Comparison of ENCODE assay signal across 17 cellular contexts in the genomic region with DNA sequence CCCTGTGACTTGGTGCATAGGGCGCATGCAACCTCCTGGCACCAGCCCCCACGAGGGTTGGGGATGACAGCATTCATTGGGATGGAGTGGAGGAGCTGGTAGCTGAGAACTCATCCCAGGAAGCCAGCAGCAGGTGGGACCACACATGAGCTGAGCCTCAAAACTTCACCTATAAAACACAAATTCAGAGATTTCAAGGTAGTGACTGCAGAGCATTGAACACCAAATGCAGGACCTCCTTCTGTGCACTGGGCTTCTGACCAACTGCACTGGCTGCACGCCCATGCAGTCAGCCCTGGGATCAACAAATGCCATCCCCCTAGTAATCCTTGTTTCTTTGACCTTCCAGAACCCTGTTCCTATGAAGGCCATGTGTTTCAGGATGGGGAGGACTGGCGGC.
DNase-seq lines count a peak whose midpoint lies in the region; ATAC-seq and TF ChIP-seq lines count a peak whose summit lies in the region.
"Had no signal": no experiment of that assay in that cellular context is flagged by ENCODE, and none has a peak within 500 bp of the region (broad histone marks: within the 10 kb centered on the region; RNA-seq: fewer than 3 reads in every experiment).

No MANE protein-coding gene starts in this region.

- no peak overlapping the region for H3K4me2 ChIP-seq in trophoblast cell (ENCODE audit: low read length)
- H3K4me2 ChIP-seq: BLaER1 had no signal

- peak overlapping the region; percentile 51 for H3K14ac ChIP-seq in trophoblast cell (ENCODE audit: low read length)

- ATAC-seq in left lobe of liver (no peak), HG02642 (IDR thresholded peaks at IDR 0.05; ENCODE audit: poor library complexity, unreplicated experiment) (no peak), Right ventricle myocardium superior (ENCODE audit: poor library complexity) (no peak)
- ATAC-seq: CD8-positive, alpha-beta T cell had no signal

- DNase-seq in DMS 273 (lab: John Stamatoyannopoulos, UW; ENCODE audit: unreplicated experiment) (peak; percentile 2), DMS 273 treated with DMSO at 0.1 percent for 48 hours (lab: John Stamatoyannopoulos, UW) (no peak), NCI-H69 (lab: John Stamatoyannopoulos, UW) (peak; percentile 5), trophoblast cell (no peak), left lobe of liver (ENCODE audit: low spot score) (no peak), Right ventricle myocardium superior (no peak)
- DNase-seq: CD4-positive, CD25-positive, alpha-beta regulatory T cell; CD8-positive, alpha-beta T cell; DMS153; DND-41; H7; HCEC 1CT had no signal

- peaks cover 3% of the 10 kb centered on the region for H3K79me2 ChIP-seq in trophoblast cell (ENCODE audit: control insufficient read depth, insufficient read depth, low read length, poor library complexity)

- peak overlapping the region; percentile 50 for H2BK5ac ChIP-seq in trophoblast cell (ENCODE audit: low read depth, low read length, poor library complexity)

- no peak overlapping the region for H2BK12ac ChIP-seq in trophoblast cell (ENCODE audit: low read length)

- H3K9me3 ChIP-seq in HEK293 (ENCODE audit: control insufficient read depth, insufficient read depth, low read depth, low read length) (no peaks in the 10 kb centered on the region), trophoblast cell (ENCODE audit: insufficient read depth, low read depth, low read length) (peaks cover 2% of the 10 kb centered on the region)

- peak overlapping the region; percentile 82 for H3K18ac ChIP-seq in trophoblast cell (ENCODE audit: low read length)

- H3K4me1 ChIP-seq in HEK293 (ENCODE audit: control insufficient read depth, insufficient read depth, low read length) (no peaks in the 10 kb centered on the region), trophoblast cell (ENCODE audit: control insufficient read depth in 1 of 2, insufficient read depth in 2 of 2, low read length in 2 of 2) (peaks cover 8% of the 10 kb centered on the region in 2 experiments)

- H3K79me1 ChIP-seq in trophoblast cell (ENCODE audit: low read length): peaks cover 18% of the 10 kb centered on the region

- WGBS in trophoblast cell (ENCODE audit: extremely low coverage, insufficient coverage, insufficient read length): no CpG with 5 or more reads among the region's 4 CpGs

- H3K27ac ChIP-seq in HEK293 (ENCODE audit: extremely low read depth, low read depth, low read length) (no peak overlapping the region), trophoblast cell (ENCODE audit: low read depth, low read length) (no peak overlapping the region)
- H3K27ac ChIP-seq: 22Rv1, BLaER1, C4-2B had no signal

- intact Hi-C loops in Right ventricle myocardium superior (cut with DNase I): no loop called here

- POLR2A ChIA-PET in HEK293 (lab: Yijun Ruan, JAX): no interaction called here

- no peak overlapping the region for H2AFZ ChIP-seq in trophoblast cell (ENCODE audit: insufficient read depth, low read length, poor library complexity)

- no peak overlapping the region for H3K23ac ChIP-seq in trophoblast cell (ENCODE audit: low read length)

- H3K4me3 ChIP-seq in HEK293 (ENCODE audit: low read depth, low read length) (no peak overlapping the region), trophoblast cell (ENCODE audit: low read depth, low read length) (no peak overlapping the region)
- H3K4me3 ChIP-seq: BLaER1 had no signal

- H4K91ac ChIP-seq in trophoblast cell (ENCODE audit: low read depth, low read length): peak overlapping the region; percentile 39

- no peak overlapping the region for H3K4ac ChIP-seq in trophoblast cell (ENCODE audit: low read depth, low read length)

- H3K9ac ChIP-seq in trophoblast cell (ENCODE audit: low read length): no peak overlapping the region
- H3K9ac ChIP-seq: BLaER1 had no signal

- no peak for TF ChIP-seq CTCF in HEK293 (tag by site-specific recombination; IDR thresholded peaks at IDR 0.05)

- H3K36me3 ChIP-seq in HEK293 (ENCODE audit: control insufficient read depth in 2 of 2, insufficient read depth in 1 of 2, low read length in 2 of 2) (peaks cover 0 to 2% of the 10 kb centered on the region in 2 experiments; a peak in 2 of 3 replicates), trophoblast cell (ENCODE audit: control insufficient read depth in 1 of 2, insufficient read depth in 2 of 2, low read length in 2 of 2) (peaks cover 12 to 16% of the 10 kb centered on the region in 2 experiments)
- H3K36me3 ChIP-seq: BLaER1 had no signal

- H2BK120ac ChIP-seq in trophoblast cell (ENCODE audit: insufficient read depth, low read length, poor library complexity): no peak overlapping the region

- CTCF ChIA-PET in HEK293 (lab: Yijun Ruan, JAX): interaction anchor here (0.6 kb wide), 1 partner anchor 233 kb away, joined by 3 read pairs; no protein-coding TSS in a partner anchor

- H2AK5ac ChIP-seq in trophoblast cell (ENCODE audit: low read length): peak overlapping the region; percentile 70

- peak overlapping the region; percentile 41 for H4K8ac ChIP-seq in trophoblast cell (ENCODE audit: low read depth, low read length)

- H3K27me3 ChIP-seq in trophoblast cell (ENCODE audit: insufficient read depth, low read length): no peaks in the 10 kb centered on the region
- H3K27me3 ChIP-seq: BLaER1 had no signal

- H4K12ac ChIP-seq in trophoblast cell (ENCODE audit: low read depth, low read length): no peak overlapping the region

TF ChIP-seq in HEK293, 187 proteins besides CTCF, POLR2A, EP300 and RAD21:
- TF ChIP-seq ZNF350 (tag by site-specific recombination; IDR thresholded peaks at IDR 0.05): no peak
- no peak for TF ChIP-seq ZNF16 (tag by site-specific recombination; IDR thresholded peaks at IDR 0.05; ENCODE audit: low read depth)
- TF ChIP-seq, protein P1, sequence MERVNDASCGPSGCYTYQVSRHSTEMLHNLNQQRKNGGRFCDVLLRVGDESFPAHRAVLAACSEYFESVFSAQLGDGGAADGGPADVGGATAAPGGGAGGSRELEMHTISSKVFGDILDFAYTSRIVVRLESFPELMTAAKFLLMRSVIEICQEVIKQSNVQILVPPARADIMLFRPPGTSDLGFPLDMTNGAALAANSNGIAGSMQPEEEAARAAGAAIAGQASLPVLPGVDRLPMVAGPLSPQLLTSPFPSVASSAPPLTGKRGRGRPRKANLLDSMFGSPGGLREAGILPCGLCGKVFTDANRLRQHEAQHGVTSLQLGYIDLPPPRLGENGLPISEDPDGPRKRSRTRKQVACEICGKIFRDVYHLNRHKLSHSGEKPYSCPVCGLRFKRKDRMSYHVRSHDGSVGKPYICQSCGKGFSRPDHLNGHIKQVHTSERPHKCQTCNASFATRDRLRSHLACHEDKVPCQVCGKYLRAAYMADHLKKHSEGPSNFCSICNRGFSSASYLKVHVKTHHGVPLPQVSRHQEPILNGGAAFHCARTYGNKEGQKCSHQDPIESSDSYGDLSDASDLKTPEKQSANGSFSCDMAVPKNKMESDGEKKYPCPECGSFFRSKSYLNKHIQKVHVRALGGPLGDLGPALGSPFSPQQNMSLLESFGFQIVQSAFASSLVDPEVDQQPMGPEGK (tag by site-specific recombination; IDR thresholded peaks at IDR 0.05): no peak
- no peak for TF ChIP-seq SP3 (tag by site-specific recombination; IDR thresholded peaks at IDR 0.05)
- TF ChIP-seq ZNF155 (tag by site-specific recombination; IDR thresholded peaks at IDR 0.05): no peak
- TF ChIP-seq ZIC2 (tag by site-specific recombination; IDR thresholded peaks at IDR 0.05): peak; percentile 48
- TF ChIP-seq ZNF169 (tag by site-specific recombination; IDR thresholded peaks at IDR 0.05): no peak
- TF ChIP-seq, protein P2, sequence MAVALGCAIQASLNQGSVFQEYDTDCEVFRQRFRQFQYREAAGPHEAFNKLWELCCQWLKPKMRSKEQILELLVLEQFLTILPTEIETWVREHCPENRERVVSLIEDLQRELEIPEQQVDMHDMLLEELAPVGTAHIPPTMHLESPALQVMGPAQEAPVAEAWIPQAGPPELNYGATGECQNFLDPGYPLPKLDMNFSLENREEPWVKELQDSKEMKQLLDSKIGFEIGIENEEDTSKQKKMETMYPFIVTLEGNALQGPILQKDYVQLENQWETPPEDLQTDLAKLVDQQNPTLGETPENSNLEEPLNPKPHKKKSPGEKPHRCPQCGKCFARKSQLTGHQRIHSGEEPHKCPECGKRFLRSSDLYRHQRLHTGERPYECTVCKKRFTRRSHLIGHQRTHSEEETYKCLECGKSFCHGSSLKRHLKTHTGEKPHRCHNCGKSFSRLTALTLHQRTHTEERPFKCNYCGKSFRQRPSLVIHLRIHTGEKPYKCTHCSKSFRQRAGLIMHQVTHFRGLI (tag by site-specific recombination; IDR thresholded peaks at IDR 0.05): no peak

Comparison
In these comparisons a context has a peak if more than half of its experiments do, and no peak if none do; other contexts are left out.
1. DNase-seq: peak in DMS 273 (single experiment) and NCI-H69 (single experiment); none in DMS 273 treated with DMSO at 0.1 percent for 48 hours (single experiment), trophoblast cell (0 of 2), left lobe of liver (single experiment) and Right ventricle myocardium superior (single experiment).